In genomic region chr21:45016031-45016430, GRCh38 we compare ENCODE assay signal across 21 cellular contexts. TPM values are rescaled to one million over a fixed set of nuclear protein-coding genes. Genes with fewer than 3 reads are reported as not detected.
A peak's percentile ranks its signal among the peaks of the same experiment; 100 is the strongest.
DNase-seq lines count a peak whose midpoint lies in the region; ATAC-seq and TF ChIP-seq lines count a peak whose summit lies in the region.
"Had no signal": no experiment of that assay in that cellular context is flagged by ENCODE, and none has a peak within 500 bp of the region (broad histone marks: within the 10 kb centered on the region; RNA-seq: fewer than 3 reads in every experiment).

No MANE protein-coding gene starts in this region.

- intact Hi-C loops in left ventricle myocardium inferior (cut with micrococcal nuclease), result no loop called here

- no peaks in the 10 kb centered on the region for H3K27me3 ChIP-seq in left ventricle myocardium inferior (ENCODE audit: low read depth)
- no peaks in the 10 kb centered on the region for H3K27me3 ChIP-seq in osteoblast (ENCODE audit: insufficient read depth, low read length)
- H3K27me3 ChIP-seq: SJSA1 had no signal

- no peaks in the 10 kb centered on the region for H3K79me2 ChIP-seq in osteoblast (ENCODE audit: insufficient read depth, low read length)

- no peak overlapping the region for H3K4me2 ChIP-seq in osteoblast (ENCODE audit: insufficient read depth, low read length)

- CTCF ChIA-PET in RWPE1 (lab: Yijun Ruan, JAX), result interaction anchor here (0.5 to 0.6 kb wide), 2 partner anchors 20 to 70 kb away, joined by 3 read pairs; no protein-coding TSS in a partner anchor

- TF ChIP-seq CTCF in AG10803 (conservative IDR thresholded peaks at IDR 0.05; ENCODE audit: low read length) (no peak), RWPE1 (conservative IDR thresholded peaks at IDR 0.05; ENCODE audit: low read depth) (no peak), left ventricle myocardium inferior (IDR thresholded peaks at IDR 0.05; ENCODE audit: borderline replicate concordance) (no peak), osteoblast (IDR thresholded peaks at IDR 0.05; ENCODE audit: extremely low read depth, low read depth, low read length) (no peak)

- POLR2A ChIA-PET in RWPE1 (lab: Yijun Ruan, JAX; ENCODE audit: low non-redundant PET), result no interaction called here

- DNase-seq in AG10803 (ENCODE audit: low read depth) (peak; percentile 31), RWPE1 (ENCODE audit: low spot score) (no peak), left ventricle myocardium inferior (peak; percentile 13), osteoblast (ENCODE audit: insufficient read length, low spot score, missing footprints) (peak; percentile 58), GOT3 (lab: John Stamatoyannopoulos, UW) (no peak), NCI-H2107 (lab: John Stamatoyannopoulos, UW) (no peak)
- DNase-seq: activated CD4-positive, alpha-beta T cell treated with anti-CD3 and anti-CD28 coated beads, Interleukin-2, amount 50 U/mL, for 1 hour; activated T-cell treated with anti-CD3 and anti-CD28 coated beads, Interleukin-2, amount 50 U/mL, for 72 hours; central memory CD4-positive, alpha-beta T cell; effector memory CD8-positive, alpha-beta T cell; GM23248; lower lobe of right lung; NCI-H1092; NCI-H1694; NCI-H446; stimulated activated naive CD4-positive, alpha-beta T cell had no signal

- H3K27ac ChIP-seq in RWPE1 (peak overlapping the region; percentile 97), left ventricle myocardium inferior (replicated peaks) (no peak overlapping the region), osteoblast (ENCODE audit: low read depth, low read length) (no peak overlapping the region)
- H3K27ac ChIP-seq: GM23248, lower lobe of right lung, SJSA1 had no signal

- H3K36me3 ChIP-seq in left ventricle myocardium inferior (no peaks in the 10 kb centered on the region), osteoblast (ENCODE audit: insufficient read depth, low read length) (no peaks in the 10 kb centered on the region)
- H3K36me3 ChIP-seq: lower lobe of right lung, SJSA1 had no signal

- H3K4me1 ChIP-seq in left ventricle myocardium inferior (peaks cover 51% of the 10 kb centered on the region), osteoblast (ENCODE audit: insufficient read depth, low read length) (peaks cover 27% of the 10 kb centered on the region)
- H3K4me1 ChIP-seq: lower lobe of right lung had no signal

- ATAC-seq in GM21717 (IDR thresholded peaks at IDR 0.05; ENCODE audit: unreplicated experiment), result no peak
- no peak for ATAC-seq in GM18511 (IDR thresholded peaks at IDR 0.05; ENCODE audit: unreplicated experiment)
- ATAC-seq: activated T-cell treated with anti-CD3 and anti-CD28 coated beads, Interleukin-2, amount 50 U/mL, for 72 hours; effector memory CD8-positive, alpha-beta T cell; lower lobe of right lung; naive thymus-derived CD8-positive, alpha-beta T cell had no signal

- H4K20me1 ChIP-seq in osteoblast (ENCODE audit: insufficient read depth, low read length), result no peaks in the 10 kb centered on the region

- H3K4me3 ChIP-seq in AG10803 (ENCODE audit: low read length) (no peak overlapping the region), left ventricle myocardium inferior (no peak overlapping the region), osteoblast (ENCODE audit: insufficient read depth, low read length) (no peak overlapping the region)
- H3K4me3 ChIP-seq: GM23248, K562, lower lobe of right lung, SJSA1 had no signal

- no peak overlapping the region for H2AFZ ChIP-seq in osteoblast (ENCODE audit: low read length)
- H2AFZ ChIP-seq: GM23248 had no signal

- no peaks in the 10 kb centered on the region for H3K9me3 ChIP-seq in left ventricle myocardium inferior (replicated peaks)
- H3K9me3 ChIP-seq in osteoblast (ENCODE audit: low read depth, low read length), result no peaks in the 10 kb centered on the region
- H3K9me3 ChIP-seq: lower lobe of right lung, SJSA1 had no signal

RNA-seq across cellular contexts. Expression of gene ADARB1, which starts 58.3 kb away (rescaled TPM):
- total RNA-seq in left ventricle myocardium inferior (15.5 TPM), osteoblast (19.5 and 28.9 TPM in 2 replicates)

Comparison
In these comparisons a context has a peak if more than half of its experiments do, and no peak if none do; other contexts are left out.
1. DNase-seq: peak in AG10803 (single experiment), left ventricle myocardium inferior (single experiment) and osteoblast (single experiment); none in RWPE1 (single experiment), GOT3 (single experiment) and NCI-H2107 (single experiment).